1 cellular context compared by ENCODE assay signal in the genomic region with DNA sequence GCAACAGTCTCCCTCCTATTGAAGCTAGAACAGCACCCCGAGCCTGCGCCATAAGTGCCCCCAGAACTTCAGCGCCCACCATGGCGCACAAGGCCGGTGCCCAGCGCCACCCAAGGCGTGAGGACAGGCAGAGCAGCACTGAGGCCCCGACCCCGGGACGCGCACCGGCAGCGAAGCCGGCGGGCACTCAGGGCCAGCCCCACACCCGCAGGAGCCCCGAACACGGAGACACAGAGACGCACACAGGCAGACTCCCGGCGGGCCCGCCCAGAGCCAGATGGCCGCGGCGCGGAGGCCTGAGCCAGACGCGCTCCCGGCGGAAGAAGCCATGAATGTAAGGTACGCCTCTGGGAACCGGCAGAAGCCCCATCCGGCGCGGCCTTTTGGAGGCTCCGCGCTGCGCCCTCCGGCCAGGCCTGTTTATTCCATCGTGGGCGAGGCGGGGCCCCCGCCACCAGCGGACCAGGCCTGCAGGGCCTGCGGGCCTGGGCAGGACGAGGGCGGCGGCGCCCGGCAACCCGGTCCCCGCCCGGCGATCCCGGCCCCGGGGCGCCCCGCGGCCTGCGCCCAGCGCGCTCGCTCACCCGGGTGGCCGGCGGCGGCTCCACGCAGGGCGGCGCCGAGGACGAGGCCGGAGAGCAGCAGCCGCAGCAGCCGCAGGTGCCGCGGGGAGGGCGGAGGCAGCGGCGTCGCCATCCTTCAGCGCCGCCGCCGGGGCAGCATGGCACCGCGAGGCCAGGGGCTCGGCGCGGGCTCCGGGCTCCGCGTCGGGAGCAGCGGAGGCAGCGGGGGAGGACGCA.
TF ChIP-seq lines count a peak whose summit lies in the region.

No MANE protein-coding gene starts in this region.

TF ChIP-seq in GM12878, 131 proteins besides CTCF, POLR2A, EP300 and RAD21:
- TF ChIP-seq MXI1 (IDR thresholded peaks at IDR 0.05; ENCODE audit: low read depth, low read length): no peak
- no peak for TF ChIP-seq TCF12 (IDR thresholded peaks at IDR 0.05; ENCODE audit: low read depth, low read length)
- TF ChIP-seq SUZ12 (IDR thresholded peaks at IDR 0.05; ENCODE audit: unreplicated experiment): peak; percentile 36
- TF ChIP-seq SMAD5 (IDR thresholded peaks at IDR 0.05; ENCODE audit: low read depth): no peak
- no peak for TF ChIP-seq SMC3 (IDR thresholded peaks at IDR 0.05; ENCODE audit: borderline replicate concordance, low read length)
TF ChIP-seq in GM12878: peak in this region for 1.
